Comparison of ENCODE assay signal across 26 cellular contexts in genomic region chr1:70224954-70225353, GRCh38. TPM values are rescaled to one million over a fixed set of nuclear protein-coding genes. Genes with fewer than 3 reads are reported as not detected.
DNase-seq lines count a peak whose midpoint lies in the region; ATAC-seq and TF ChIP-seq lines count a peak whose summit lies in the region.
"Had no signal": no experiment of that assay in that cellular context is flagged by ENCODE, and none has a peak within 500 bp of the region (broad histone marks: within the 10 kb centered on the region; RNA-seq: fewer than 3 reads in every experiment).

No MANE protein-coding gene starts in this region.

- peak overlapping the region; percentile 100 for H3K27ac Mint-ChIP-seq in activated T-cell treated with anti-CD3 and anti-CD28 coated beads, Interleukin-2, amount 50 U/mL, for 72 hours
- H3K27ac Mint-ChIP-seq in activated T-helper 17 cell treated with anti-CD3 and anti-CD28 coated beads, Interleukin-2, amount 50 U/mL, for 72 hours: no peak overlapping the region

- peaks cover 98% of the 10 kb centered on the region for H3K79me2 ChIP-seq in DND-41 (ENCODE audit: insufficient read depth, low read length)
- peaks cover 76% of the 10 kb centered on the region for H3K79me2 ChIP-seq in neural cell (replicated peaks; ENCODE audit: insufficient read depth, low read length)

- H3K36me3 ChIP-seq in DND-41 (ENCODE audit: insufficient read depth, low read length): peaks cover 80% of the 10 kb centered on the region
- H3K36me3 ChIP-seq in neural cell (ENCODE audit: insufficient read depth, low read length): peaks cover 7% of the 10 kb centered on the region
- peaks cover 16% of the 10 kb centered on the region for H3K36me3 ChIP-seq in H7 (replicated peaks; ENCODE audit: control insufficient read depth, insufficient read depth, low read length)

- H3K9me3 Mint-ChIP-seq in activated T-cell treated with anti-CD3 and anti-CD28 coated beads, Interleukin-2, amount 50 U/mL, for 72 hours: no peaks in the 10 kb centered on the region
- H3K9me3 Mint-ChIP-seq in activated T-helper 17 cell treated with anti-CD3 and anti-CD28 coated beads, Interleukin-2, amount 50 U/mL, for 72 hours: no peaks in the 10 kb centered on the region
- H3K9me3 Mint-ChIP-seq: activated T-helper 1 cell treated with anti-CD3 and anti-CD28 coated beads, Interleukin-12 subunit alpha, Interleukin-12 subunit beta, Interleukin-2, Interleukin-4 antibody, amounts not matched to agents 30 ng/mL and 10 ng/mL and 1 ng/mL, durations not matched to agents 14 hours and 24 hours and 36 hours; effector memory CD8-positive, alpha-beta T cell had no signal

- H3K4me2 ChIP-seq in DND-41 (ENCODE audit: insufficient read depth, low read length) (peak overlapping the region; percentile 81), neural cell (ENCODE audit: low read length) (no peak overlapping the region)

- H2AFZ ChIP-seq in DND-41 (ENCODE audit: low read depth, low read length): no peak overlapping the region
- H2AFZ ChIP-seq in neural cell (ENCODE audit: low read depth, low read length): no peak overlapping the region

- H3K36me3 Mint-ChIP-seq in activated T-cell treated with anti-CD3 and anti-CD28 coated beads, Interleukin-2, amount 50 U/mL, for 72 hours (ENCODE audit: insufficient read depth in 2 of 2): peaks cover 3 to 42% of the 10 kb centered on the region in 2 donors
- H3K36me3 Mint-ChIP-seq in activated T-helper 17 cell treated with anti-CD3 and anti-CD28 coated beads, Interleukin-2, amount 50 U/mL, for 72 hours (ENCODE audit: low read depth): peaks cover 93% of the 10 kb centered on the region

- H3F3A ChIP-seq in neural cell (ENCODE audit: insufficient read depth, low read length, poor library complexity, severe bottlenecking): peaks cover 10% of the 10 kb centered on the region

- peak overlapping the region in 1 of 2 donors; percentile 99 for H3K4me3 Mint-ChIP-seq in activated T-cell treated with anti-CD3 and anti-CD28 coated beads, Interleukin-2, amount 50 U/mL, for 72 hours
- peak overlapping the region; percentile 91 for H3K4me3 Mint-ChIP-seq in activated T-helper 17 cell treated with anti-CD3 and anti-CD28 coated beads, Interleukin-2, amount 50 U/mL, for 72 hours

- H3K27me3 ChIP-seq in DND-41 (ENCODE audit: insufficient read depth, low read length, poor library complexity) (no peaks in the 10 kb centered on the region), neural cell (ENCODE audit: insufficient read depth, low read depth, low read length) (no peaks in the 10 kb centered on the region), H7 (ENCODE audit: control insufficient read depth, insufficient read depth, low read length) (no peaks in the 10 kb centered on the region)
- H3K27me3 ChIP-seq: BE2C, esophagus muscularis mucosa, foreskin keratinocyte, MG63, transverse colon had no signal

- no peak for TF ChIP-seq EP300 in neural cell (conservative IDR thresholded peaks at IDR 0.05; ENCODE audit: poor library complexity, severe bottlenecking)

- no peak for TF ChIP-seq RAD21 in neural cell (conservative IDR thresholded peaks at IDR 0.05)

- no peaks in the 10 kb centered on the region for H3K9me2 ChIP-seq in neural cell (ENCODE audit: insufficient read depth, low read length)

- peaks cover 51% of the 10 kb centered on the region for H3K4me1 ChIP-seq in DND-41 (ENCODE audit: insufficient read depth, low read length)
- H3K4me1 ChIP-seq: BE2C had no signal

- H3K4me1 Mint-ChIP-seq in activated T-cell treated with anti-CD3 and anti-CD28 coated beads, Interleukin-2, amount 50 U/mL, for 72 hours (ENCODE audit: low read depth): peaks cover 61% of the 10 kb centered on the region
- H3K4me1 Mint-ChIP-seq in activated T-helper 17 cell treated with anti-CD3 and anti-CD28 coated beads, Interleukin-2, amount 50 U/mL, for 72 hours: peaks cover 20% of the 10 kb centered on the region

- H3K9me3 ChIP-seq in DND-41 (ENCODE audit: insufficient read depth, low read length, severe bottlenecking): no peaks in the 10 kb centered on the region
- H3K9me3 ChIP-seq in neural cell (ENCODE audit: low read length): no peaks in the 10 kb centered on the region
- H3K9me3 ChIP-seq: BE2C, esophagus muscularis mucosa, HAP-1, MG63, transverse colon had no signal

- TF ChIP-seq CTCF in DND-41 (IDR thresholded peaks at IDR 0.05; ENCODE audit: borderline replicate concordance, extremely low read depth, low read length, poor library complexity, severe bottlenecking): no peak
- TF ChIP-seq CTCF in neural cell (IDR thresholded peaks at IDR 0.05; ENCODE audit: poor library complexity, severe bottlenecking): no peak

- H3K27me3 Mint-ChIP-seq in activated T-cell treated with anti-CD3 and anti-CD28 coated beads, Interleukin-2, amount 50 U/mL, for 72 hours (ENCODE audit: low read depth): no peaks in the 10 kb centered on the region
- H3K27me3 Mint-ChIP-seq in activated T-helper 17 cell treated with anti-CD3 and anti-CD28 coated beads, Interleukin-2, amount 50 U/mL, for 72 hours: no peaks in the 10 kb centered on the region
- H3K27me3 Mint-ChIP-seq: effector memory CD8-positive, alpha-beta T cell had no signal

- H3K4me3 ChIP-seq in DND-41 (ENCODE audit: low read depth in 1 of 2, low read length in 2 of 2) (no peak overlapping the region), neural cell (ENCODE audit: low read length) (peak overlapping the region; percentile 87), H7 (ENCODE audit: insufficient read depth, low read depth, low read length) (no peak overlapping the region)
- H3K4me3 ChIP-seq: esophagus muscularis mucosa, HAP-1, MG63, transverse colon had no signal

- H3K27ac ChIP-seq in DND-41 (ENCODE audit: low read length) (no peak overlapping the region), neural cell (ENCODE audit: low read length) (no peak overlapping the region)
- H3K27ac ChIP-seq: foreskin keratinocyte, transverse colon had no signal

- H3K9ac ChIP-seq in DND-41 (ENCODE audit: low read depth, low read length): no peak overlapping the region
- no peak overlapping the region for H3K9ac ChIP-seq in neural cell (ENCODE audit: low read length)

- DNase-seq in activated T-cell treated with anti-CD3 and anti-CD28 coated beads, Interleukin-2, amount 50 U/mL, for 72 hours: no peak
- no peak for DNase-seq in activated T-cell treated with anti-CD3 and anti-CD28 coated beads, Interleukin-2, amount 50 U/mL, for 1 hour
- no peak for DNase-seq in DND-41
- no peak for DNase-seq in EL
- DNase-seq in H7: no peak
- no peak for DNase-seq in NCI-H510A treated with DMSO at 0.1 percent for 48 hours (lab: John Stamatoyannopoulos, UW)
- DNase-seq: activated naive CD4-positive, alpha-beta T cell treated with anti-CD3 and anti-CD28 coated beads, Interleukin-2, amount 50 U/mL, for 16 hours; aorta; BE2C; cortex of kidney; DMS53; effector memory CD8-positive, alpha-beta T cell; foreskin keratinocyte; GF-D8; MG63; NCI-H1105 treated with DMSO at 0.1 percent for 48 hours; NCI-H2029; RPMI8226; T-helper 1 cell; transverse colon had no signal

- no peak for ATAC-seq in activated T-cell treated with anti-CD3 and anti-CD28 coated beads, Interleukin-2, amount 50 U/mL, for 72 hours (replicated peaks in 1 of 2)
- no peak for ATAC-seq in DND-41 (ENCODE audit: insufficient read depth, low read depth)
- ATAC-seq in activated T-helper 17 cell treated with anti-CD3 and anti-CD28 coated beads, Interleukin-2, amount 50 U/mL, for 72 hours (replicated peaks): no peak
- ATAC-seq: activated CD4-positive, CD25-positive, alpha-beta regulatory T cell treated with anti-CD3 and anti-CD28 coated beads, Interleukin-2, amount 50 U/mL, for 24 hours; effector memory CD8-positive, alpha-beta T cell; foreskin keratinocyte had no signal

- peaks cover 62% of the 10 kb centered on the region for H4K20me1 ChIP-seq in DND-41 (ENCODE audit: insufficient read depth, low read length)
- peaks cover 33% of the 10 kb centered on the region for H4K20me1 ChIP-seq in neural cell (ENCODE audit: insufficient read depth)

TF ChIP-seq in neural cell, 6 proteins besides CTCF, POLR2A, EP300 and RAD21:
- TF ChIP-seq POLR2AphosphoS5 (IDR thresholded peaks at IDR 0.05): no peak
- no peak for TF ChIP-seq TAF1 (IDR thresholded peaks at IDR 0.05; ENCODE audit: low read depth)
- TF ChIP-seq EZH2 (IDR thresholded peaks at IDR 0.05; ENCODE audit: borderline replicate concordance, insufficient read depth, low read length, poor library complexity, severe bottlenecking): no peak
- TF ChIP-seq MXI1 (conservative IDR thresholded peaks at IDR 0.05; ENCODE audit: poor library complexity, severe bottlenecking): no peak
- no peak for TF ChIP-seq SMC3 (conservative IDR thresholded peaks at IDR 0.05; ENCODE audit: poor library complexity)

RNA-seq across cellular contexts. Expression of gene SRSF11, which starts 3.8 kb away (rescaled TPM):
- total RNA-seq in activated T-cell treated with anti-CD3 and anti-CD28 coated beads, Interleukin-2, amount 50 U/mL, for 72 hours: 100 to 1,000 TPM; 245 TPM
- total RNA-seq in activated T-helper 17 cell treated with anti-CD3 and anti-CD28 coated beads, Interleukin-2, amount 50 U/mL, for 72 hours: 100 to 1,000 TPM; 195 to 227 TPM
- 443 and 514 TPM in 2 replicates for polyA plus RNA-seq in neural cell
- polyA minus RNA-seq in neural cell: 280 and 337 TPM in 2 replicates
- 160 and 215 TPM in 2 replicates for total RNA-seq in H7 (2014; rRNA removed; shearing (Covaris generic))

RNA-seq across cellular contexts. Expression of gene LRRC40, which starts 19.6 kb away (rescaled TPM):
- 10 to 100 TPM; 22.5 to 29.0 TPM for total RNA-seq in activated T-cell treated with anti-CD3 and anti-CD28 coated beads, Interleukin-2, amount 50 U/mL, for 72 hours
- total RNA-seq in activated T-helper 17 cell treated with anti-CD3 and anti-CD28 coated beads, Interleukin-2, amount 50 U/mL, for 72 hours: 10 to 100 TPM; 21.4 to 24.0 TPM
- polyA plus RNA-seq in neural cell: 93.9 and 107 TPM in 2 replicates
- polyA minus RNA-seq in neural cell: 133 and 140 TPM in 2 replicates
- 60.6 and 79.5 TPM in 2 replicates for total RNA-seq in H7 (2014; rRNA removed; shearing (Covaris generic))
